Comparison of ENCODE assay signal across 10 cellular contexts in the genomic region with DNA sequence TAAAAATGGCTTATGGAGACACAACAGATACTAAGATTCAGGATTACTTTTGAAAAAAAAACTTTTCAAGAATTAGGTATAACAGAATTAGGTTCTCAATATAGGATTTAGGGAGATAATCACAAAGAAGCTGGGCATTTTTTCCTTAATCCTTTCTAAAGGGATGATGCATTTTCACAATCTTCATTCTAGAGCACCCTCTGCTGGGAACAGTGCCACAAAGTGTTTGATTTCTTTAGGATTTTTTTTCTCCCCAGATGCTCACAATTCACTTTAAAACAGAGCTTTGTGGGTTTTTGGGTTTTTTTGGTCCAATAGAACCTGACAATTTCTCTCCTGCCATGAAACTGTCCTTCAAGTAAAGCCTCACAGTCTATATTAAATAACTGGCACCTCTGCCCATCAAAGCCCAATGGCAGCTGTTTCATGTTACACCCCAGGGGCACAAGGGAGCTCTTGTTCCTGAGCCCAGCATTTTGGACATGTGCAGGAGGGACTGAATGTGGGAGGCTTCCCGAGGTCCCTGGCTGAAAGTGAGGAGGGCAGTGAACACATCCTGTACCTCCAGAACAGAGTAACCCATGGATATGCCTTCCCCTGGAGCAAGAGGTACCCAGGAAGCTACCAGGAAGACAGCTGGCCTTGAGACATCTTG. TPM values are rescaled to one million over a fixed set of nuclear protein-coding genes. Genes with fewer than 3 reads are reported as not detected.
DNase-seq lines count a peak whose midpoint lies in the region; ATAC-seq, FAIRE-seq and TF ChIP-seq lines count a peak whose summit lies in the region.
"Had no signal": no experiment of that assay in that cellular context is flagged by ENCODE, and none has a peak within 500 bp of the region (broad histone marks: within the 10 kb centered on the region; RNA-seq: fewer than 3 reads in every experiment).

No MANE protein-coding gene starts in this region.

- no peaks in the 10 kb centered on the region for H3K27me3 Mint-ChIP-seq in astrocyte (ENCODE audit: low read depth, unreplicated experiment)

- no peaks in the 10 kb centered on the region for H3K9me3 Mint-ChIP-seq in astrocyte (ENCODE audit: unreplicated experiment)
- H3K9me3 Mint-ChIP-seq: T-helper 1 cell treated with Interleukin-12 subunit alpha and Interleukin-12 subunit beta and Interleukin-4 antibody, amounts not matched to agents 30 μg/mL and 1 μg/mL, for 36 hours had no signal

- H3K9me3 ChIP-seq in astrocyte (ENCODE audit: insufficient read depth, low read depth, low read length) (no peaks in the 10 kb centered on the region), HepG2 (ENCODE audit: low read length) (no peaks in the 10 kb centered on the region)

- H3K27me3 ChIP-seq in astrocyte (ENCODE audit: insufficient read depth, low read length): no peaks in the 10 kb centered on the region
- H3K27me3 ChIP-seq in HepG2 (ENCODE audit: control insufficient read depth in 1 of 2, insufficient read depth in 2 of 2, low read length in 2 of 2): no peaks in the 10 kb centered on the region

- no peak overlapping the region for H3K4me3 Mint-ChIP-seq in astrocyte (ENCODE audit: unreplicated experiment)
- H3K4me3 Mint-ChIP-seq: T-helper 1 cell treated with Interleukin-12 subunit alpha and Interleukin-12 subunit beta and Interleukin-4 antibody, amounts not matched to agents 30 μg/mL and 1 μg/mL, for 36 hours had no signal

- H3K36me3 ChIP-seq in astrocyte (ENCODE audit: insufficient read depth, low read length) (peaks cover 6% of the 10 kb centered on the region), HepG2 (replicated peaks in 1 of 2; ENCODE audit: control insufficient read depth in 1 of 2, insufficient read depth in 2 of 2, low read length in 2 of 2) (peaks cover 11 to 51% of the 10 kb centered on the region in 2 experiments)

- peaks cover 2% of the 10 kb centered on the region for H3K79me2 ChIP-seq in astrocyte (ENCODE audit: insufficient read depth, low read length)
- H3K79me2 ChIP-seq in HepG2 (ENCODE audit: insufficient read depth, low read length): no peaks in the 10 kb centered on the region

- TF ChIP-seq RAD21 in HepG2 (CRISPR knock-in tag; IDR thresholded peaks at IDR 0.05): no peak

- H2AFZ ChIP-seq in astrocyte (ENCODE audit: low read depth, low read length) (no peak overlapping the region), HepG2 (ENCODE audit: low read length) (no peak overlapping the region)

- ATAC-seq in HepG2 (no peak), HG02973 (IDR thresholded peaks at IDR 0.05; ENCODE audit: unreplicated experiment) (no peak), GM19035 (IDR thresholded peaks at IDR 0.05; ENCODE audit: unreplicated experiment) (no peak)

- POLR2A ChIA-PET in HepG2 (lab: Yijun Ruan, JAX): no interaction called here

- peaks cover 27% of the 10 kb centered on the region for H3K4me1 Mint-ChIP-seq in astrocyte (ENCODE audit: low read depth, unreplicated experiment)

- no peak overlapping the region for H3K9ac ChIP-seq in astrocyte (ENCODE audit: low read length)
- no peak overlapping the region for H3K9ac ChIP-seq in HepG2 (ENCODE audit: insufficient read depth, low read depth, low read length)

- peaks cover 18% of the 10 kb centered on the region for H3K4me1 ChIP-seq in astrocyte (ENCODE audit: insufficient read depth, low read length)
- H3K4me1 ChIP-seq in HepG2 (ENCODE audit: insufficient read depth, low read length): no peaks in the 10 kb centered on the region

- H3K4me3 ChIP-seq in astrocyte (ENCODE audit: insufficient read depth, low read depth, low read length) (no peak overlapping the region), HepG2 (replicated peaks in 1 of 3; ENCODE audit: insufficient read depth in 1 of 3, low read depth in 2 of 3, low read length in 3 of 3) (no peak overlapping the region)

- no peak overlapping the region for H3K27ac Mint-ChIP-seq in astrocyte (ENCODE audit: unreplicated experiment)
- H3K27ac Mint-ChIP-seq: T-helper 1 cell treated with Interleukin-12 subunit alpha and Interleukin-12 subunit beta and Interleukin-4 antibody, amounts not matched to agents 30 μg/mL and 1 μg/mL, for 36 hours had no signal

- 80% methylated on average over 1 of the region's 1 CpG for WGBS in HepG2 (ENCODE audit: low lambda C conversion rate)

- TF ChIP-seq POLR2A in HepG2 (IDR thresholded peaks at IDR 0.05; ENCODE audit: insufficient read depth in 1 of 2, low read depth in 2 of 2, low read length in 2 of 2): no peak

- peaks cover 21% of the 10 kb centered on the region for H3K36me3 Mint-ChIP-seq in astrocyte (ENCODE audit: low read depth, unreplicated experiment)

- TF ChIP-seq EP300 in HepG2 (IDR thresholded peaks at IDR 0.05; ENCODE audit: low read depth in 2 of 2, low read length in 2 of 2): no peak
- TF ChIP-seq EP300 in HepG2 (CRISPR knock-in tag; IDR thresholded peaks at IDR 0.05; ENCODE audit: borderline replicate concordance): no peak

- CTCF ChIA-PET in HepG2 (lab: Yijun Ruan, JAX; ENCODE audit: low intra/inter-chr PET ratio, low total read pairs): no interaction called here

- BruUV-seq in HepG2 (replicated peaks; lab: Mats Ljungman, UMichigan): no TSS peak

- in situ Hi-C loops in HepG2 (cut with HindIII; ENCODE audit: extremely low pct_ligation_motif_present, low pct_unique_long_range_greater_than_20kb): no loop called here

- FAIRE-seq in astrocyte (lab: Jason Lieb, UNC) (no peak), HepG2 (lab: Jason Lieb, UNC) (no peak)
- FAIRE-seq: colon had no signal

- H3K4me2 ChIP-seq in astrocyte (ENCODE audit: low read length) (no peak overlapping the region), HepG2 (ENCODE audit: low read depth, low read length) (no peak overlapping the region)

- H3K27ac ChIP-seq in astrocyte (ENCODE audit: low read depth, low read length) (no peak overlapping the region), HepG2 (ENCODE audit: extremely low read length, insufficient read depth, low read length) (no peak overlapping the region)

- intact Hi-C loops in HepG2 (cut with micrococcal nuclease; ENCODE audit: unreplicated experiment): loop anchor here (2.0 kb wide), 1 partner anchor 276 kb away; no protein-coding TSS in a partner anchor

- no peaks in the 10 kb centered on the region for H4K20me1 ChIP-seq in astrocyte (ENCODE audit: insufficient read depth, low read length)
- H4K20me1 ChIP-seq in HepG2 (ENCODE audit: insufficient read depth, low read length): no peaks in the 10 kb centered on the region

- TF ChIP-seq CTCF in astrocyte (IDR thresholded peaks at IDR 0.05; ENCODE audit: insufficient read depth, low read depth, low read length) (peak; percentile 44), HepG2 (CRISPR knock-in tag; IDR thresholded peaks at IDR 0.05) (peak; percentile 11; the same call in 1 of the 2 replicates)

- DNase-seq in Ammon's horn (ENCODE audit: low spot score) (peak; percentile 43), LHCN-M2 (ENCODE audit: low read depth) (peak; percentile 43), astrocyte (ENCODE audit: low read depth) (no peak), HepG2 (ENCODE audit: low spot score) (no peak), NCI-H446 treated with DMSO at 0.1 percent for 48 hours (lab: John Stamatoyannopoulos, UW) (no peak)
- DNase-seq in stimulated activated CD4-positive, alpha-beta T cell treated with anti-CD3 and anti-CD28 coated beads, Interleukin-4, amount 100 ng/mL, for 24 hours: no peak

TF ChIP-seq in HepG2, 621 proteins besides CTCF, POLR2A, EP300 and RAD21:
- TF ChIP-seq STAG1 (CRISPR knock-in tag; IDR thresholded peaks at IDR 0.05) (peak; percentile 24; the same call in 1 of the 2 replicates), SMC3 (IDR thresholded peaks at IDR 0.05; ENCODE audit: low read length) (0 out of 2 replicates have a peak, but pooled peaks have one; percentile 8), POLR2G (IDR thresholded peaks at IDR 0.05; ENCODE audit: low read depth, low read length) (no peak)
TF ChIP-seq in HepG2: peak in this region for 2.

RNA-seq across cellular contexts. Expression of gene PREP, which starts 39.7 kb away (rescaled TPM):
- total RNA-seq in LHCN-M2 (2014; rRNA removed): 22.6 and 32.7 TPM in 2 replicates
- 36.6 TPM for polyA plus RNA-seq in LHCN-M2 (2012)
- total RNA-seq in astrocyte: 55.4 and 56.0 TPM in 2 replicates
- total RNA-seq in HepG2 (2016; rRNA removed; fragmentation: Illumina TruSeq; extraction: Trizol): 15.9 and 32.2 TPM in 2 replicates
- 3.0 and 3.7 TPM in 2 replicates for total RNA-seq in HepG2 (2016; cell fraction: cytosol; rRNA removed; fragmentation: Illumina TruSeq; extraction: Trizol; ENCODE audit: low read depth)
- total RNA-seq in HepG2 (2016; cell fraction: insoluble cytoplasmic fraction; rRNA removed; fragmentation: Illumina TruSeq; extraction: Trizol): 17.2 and 31.6 TPM in 2 replicates
- 8.9 and 10.3 TPM in 2 replicates for total RNA-seq in HepG2 (2016; cell fraction: membrane; rRNA removed; fragmentation: Illumina TruSeq; extraction: Trizol)
- total RNA-seq in HepG2 (2016; cell fraction: nucleus; rRNA removed; fragmentation: Illumina TruSeq; extraction: Trizol): 23.8 and 23.9 TPM in 2 replicates
- 11.4 and 12.6 TPM in 2 replicates for polyA plus RNA-seq in HepG2 (2011; rRNA removed)
- 10.2 and 11.6 TPM in 2 replicates for polyA plus RNA-seq in HepG2 (2011; cell fraction: cytosol; rRNA removed)
- polyA plus RNA-seq in HepG2 (2011; cell fraction: nucleus; rRNA removed): 10.7 and 11.9 TPM in 2 replicates
- 14.5 and 15.6 TPM in 2 replicates for polyA plus RNA-seq in HepG2 (2012)
- polyA plus RNA-seq in HepG2 (2016; cell fraction: cytosol; fragmentation: Illumina TruSeq; extraction: Trizol; ENCODE audit: low read depth): 3.0 and 4.0 TPM in 2 replicates
- polyA plus RNA-seq in HepG2 (2016; cell fraction: insoluble cytoplasmic fraction; fragmentation: Illumina TruSeq; extraction: Trizol; ENCODE audit: low read depth): 33.9 and 35.7 TPM in 2 replicates
- polyA plus RNA-seq in HepG2 (2016; cell fraction: membrane; fragmentation: Illumina TruSeq; extraction: Trizol; ENCODE audit: low read depth): 6.7 and 7.1 TPM in 2 replicates
- 21.1 and 25.8 TPM in 2 replicates for polyA plus RNA-seq in HepG2 (2016; cell fraction: nucleus; fragmentation: Illumina TruSeq; extraction: Trizol; ENCODE audit: insufficient read depth, low read depth)
- 12.3 and 16.6 TPM in 2 replicates for polyA minus RNA-seq in HepG2 (2011; rRNA and poly(A)+ RNA removed; ENCODE audit: low replicate concordance)
- polyA minus RNA-seq in HepG2 (2011; cell fraction: cytosol; rRNA and poly(A)+ RNA removed): 16.1 and 16.4 TPM in 2 replicates
- 26.9 and 28.1 TPM in 2 replicates for polyA minus RNA-seq in HepG2 (2011; cell fraction: nucleus; rRNA and poly(A)+ RNA removed)

Comparison
In these comparisons a context has a peak if more than half of its experiments do, and no peak if none do; other contexts are left out.
1. DNase-seq: peak in Ammon's horn (single experiment) and LHCN-M2 (single experiment); none in astrocyte (single experiment), HepG2 (single experiment), stimulated activated CD4-positive, alpha-beta T cell treated with anti-CD3 and anti-CD28 coated beads, Interleukin-4, amount 100 ng/mL, for 24 hours (single experiment) and NCI-H446 treated with DMSO at 0.1 percent for 48 hours (single experiment).